Comparison of ENCODE assay signal across 1 cellular context in the genomic region with DNA sequence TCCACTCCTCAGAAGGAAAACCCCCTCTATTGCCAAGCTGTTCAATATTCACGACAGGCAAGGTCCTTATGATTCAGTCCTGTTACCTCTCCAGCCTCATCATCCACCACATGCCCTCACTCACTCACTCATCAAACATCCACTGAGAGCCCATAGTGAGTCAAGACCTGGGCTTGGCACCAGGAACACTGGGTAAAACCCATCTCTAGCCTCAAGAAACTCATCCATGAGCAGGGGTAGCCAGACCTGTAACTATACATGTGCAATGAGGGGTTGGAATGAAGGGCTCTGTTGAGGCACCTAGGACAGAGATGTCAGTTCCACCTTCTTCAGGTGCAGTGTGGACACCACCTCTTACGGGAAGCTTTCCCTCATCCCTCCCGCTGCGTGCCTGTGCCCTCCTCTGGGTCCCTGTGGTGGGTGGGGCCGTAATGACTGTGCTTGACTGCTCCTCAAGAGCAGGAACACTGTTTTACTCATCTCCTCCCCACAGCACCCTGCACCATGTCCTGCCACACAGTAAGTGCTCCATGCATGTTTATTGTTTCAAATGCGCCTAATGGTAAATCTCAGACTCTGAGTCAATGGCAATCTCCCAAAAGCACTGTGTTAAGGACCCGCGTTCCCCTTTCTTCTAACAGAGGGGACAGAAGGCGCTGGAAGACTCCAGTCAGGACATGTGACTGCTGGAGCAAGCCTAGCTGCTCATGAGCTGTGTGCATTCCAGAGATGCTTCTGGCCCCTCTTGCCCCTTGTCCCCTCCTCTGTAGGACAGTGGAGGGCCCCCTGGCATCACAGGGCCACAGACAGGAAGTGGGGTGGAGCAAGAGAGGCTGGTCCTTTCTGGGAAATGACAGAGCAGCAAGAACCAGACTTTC.
TF ChIP-seq lines count a peak whose summit lies in the region.

No MANE protein-coding gene starts in this region.

TF ChIP-seq in HCT116, 20 proteins besides CTCF, POLR2A, EP300 and RAD21 (continued from another document):
- TF ChIP-seq ZNF274 (IDR thresholded peaks at IDR 0.05; ENCODE audit: low read depth, low read length) (no peak), EGR1 (IDR thresholded peaks at IDR 0.05; ENCODE audit: low read depth) (no peak), POLR2AphosphoS5 (IDR thresholded peaks at IDR 0.05; ENCODE audit: low read depth, low read length) (peak; percentile 31), ZFX (IDR thresholded peaks at IDR 0.05) (no peak), FOSL1 (IDR thresholded peaks at IDR 0.05; ENCODE audit: low read depth) (peak; percentile 59), JUND (IDR thresholded peaks at IDR 0.05) (peak; percentile 60), EZH2phosphoT487 (IDR thresholded peaks at IDR 0.05; ENCODE audit: borderline replicate concordance) (no peak)
